ENCODE assay signal across 7 cellular contexts in the genomic region with DNA sequence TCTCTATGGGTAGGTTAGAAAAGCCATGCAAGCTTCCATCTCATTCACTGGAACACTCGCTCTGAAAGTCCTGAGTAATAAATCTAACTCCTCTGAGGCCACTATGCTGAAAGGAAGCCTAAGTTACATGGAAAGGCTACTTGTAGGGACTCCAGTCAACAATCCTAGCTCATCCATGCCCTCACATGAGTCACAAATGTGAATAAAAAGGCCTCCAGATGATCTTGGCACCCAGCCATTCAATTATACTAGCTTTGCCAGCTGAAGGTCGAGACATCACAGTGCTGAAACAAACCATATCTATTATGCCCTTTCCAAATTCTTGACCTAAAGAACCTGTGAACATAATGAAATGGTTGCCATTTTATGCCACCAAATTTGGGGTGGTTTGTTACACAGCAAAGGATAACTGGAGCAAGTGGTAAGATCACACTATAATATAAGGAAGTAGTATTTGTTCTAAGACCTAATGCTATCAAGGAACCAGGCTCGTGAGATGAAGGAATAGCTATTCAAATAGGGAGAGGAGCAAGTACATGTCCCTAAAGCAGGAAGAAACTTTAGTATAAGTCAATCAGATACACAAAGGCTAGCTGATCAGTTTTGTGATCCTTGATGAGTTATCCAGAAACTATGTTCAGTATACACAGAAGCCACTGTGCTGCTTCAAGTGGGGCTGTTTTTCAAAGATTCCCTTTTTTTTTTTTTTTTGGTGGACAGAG.
DNase-seq lines count a peak whose midpoint lies in the region; ATAC-seq lines count a peak whose summit lies in the region.

No MANE protein-coding gene starts in this region.

- H3K4me1 ChIP-seq in adipocyte (ENCODE audit: control insufficient read depth, insufficient read depth, low read length) = peaks cover 78% of the 10 kb centered on the region

- no peaks in the 10 kb centered on the region for H3K36me3 ChIP-seq in adipocyte (ENCODE audit: control insufficient read depth, insufficient read depth, low read length, severe bottlenecking)

- no peak overlapping the region for H3K4me3 ChIP-seq in adipocyte (ENCODE audit: low read length)

- ATAC-seq in HG03025 (IDR thresholded peaks at IDR 0.05; ENCODE audit: low FRiP score, unreplicated experiment) = no peak

- H3K9ac ChIP-seq in adipocyte (ENCODE audit: low read length) = no peak overlapping the region

- DNase-seq in EL = peak; percentile 82
- DNase-seq in NCI-H187 (lab: John Stamatoyannopoulos, UW) = peak; percentile 28 to 46
- DNase-seq in adipocyte (ENCODE audit: low read depth) = peak; percentile 59
- DNase-seq in myocyte (ENCODE audit: low read depth) = peak; percentile 67
- no peak for DNase-seq in activated CD4-positive, CD25-positive, alpha-beta regulatory T cell treated with anti-CD3 and anti-CD28 coated beads, Interleukin-2, amount 50 U/mL, for 72 hours
- DNase-seq in midbrain (lab: John Stamatoyannopoulos, UW) = no peak

- H3K27me3 ChIP-seq in adipocyte (replicated peaks; ENCODE audit: control insufficient read depth, insufficient read depth, low read length) = no peaks in the 10 kb centered on the region

- no peaks in the 10 kb centered on the region for H3K9me3 ChIP-seq in adipocyte (ENCODE audit: control insufficient read depth, low read length)

Comparison
In these comparisons a context has a peak if more than half of its experiments do, and no peak if none do; other contexts are left out.
1. DNase-seq: peak in EL (single experiment), NCI-H187 (2 of 2), adipocyte (single experiment) and myocyte (single experiment); none in activated CD4-positive, CD25-positive, alpha-beta regulatory T cell treated with anti-CD3 and anti-CD28 coated beads, Interleukin-2, amount 50 U/mL, for 72 hours (single experiment) and midbrain (single experiment).